In the genomic region with DNA sequence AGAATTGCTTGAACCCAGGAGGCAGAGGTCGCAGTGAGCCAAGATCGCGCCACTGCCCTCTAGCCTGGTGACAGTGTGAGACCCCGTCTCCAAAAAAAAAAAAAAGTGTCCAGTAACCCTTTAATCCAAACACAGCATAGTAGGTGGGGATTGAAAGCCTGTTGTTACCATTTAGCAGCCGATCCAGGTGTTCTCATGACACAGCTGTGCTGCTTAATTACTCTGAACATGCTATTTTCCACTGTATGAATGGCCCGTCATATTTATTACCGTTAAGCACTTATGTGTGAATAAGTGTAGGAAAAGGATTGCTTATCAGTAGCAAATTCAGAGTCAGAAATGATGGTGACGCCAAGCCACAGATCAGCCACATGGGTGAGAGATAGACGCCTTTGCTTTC, we compare ENCODE assay signal across 17 cellular contexts.
"Had no signal": no experiment of that assay in that cellular context is flagged by ENCODE, and none has a peak within 500 bp of the region (broad histone marks: within the 10 kb centered on the region; RNA-seq: fewer than 3 reads in every experiment).

No MANE protein-coding gene starts in this region.

- H3K4me3 Mint-ChIP-seq: activated CD8-positive, alpha-beta T cell treated with anti-CD3 and anti-CD28 coated beads for 36 hours had no signal

- H3K27me3 Mint-ChIP-seq: activated CD8-positive, alpha-beta T cell treated with anti-CD3 and anti-CD28 coated beads for 36 hours had no signal

- H3K27me3 ChIP-seq: brain microvascular endothelial cell, foreskin keratinocyte, pancreas, sigmoid colon had no signal

- H3K9me3 ChIP-seq: pancreas, sigmoid colon, thoracic aorta had no signal

- H3K27ac ChIP-seq: brain microvascular endothelial cell, foreskin keratinocyte, pancreas, sigmoid colon, thoracic aorta had no signal

- H3K4me1 ChIP-seq: foreskin keratinocyte, pancreas, sigmoid colon had no signal

- DNase-seq: activated CD4-positive, alpha-beta T cell treated with anti-CD3 and anti-CD28 coated beads for 4 hours; activated CD8-positive, alpha-beta T cell treated with anti-CD3 and anti-CD28 coated beads for 36 hours; activated effector memory CD4-positive, alpha-beta T cell treated with Interleukin-2 at 50 U/mL for 16 hours; activated naive CD4-positive, alpha-beta T cell treated with anti-CD3 and anti-CD28 coated beads, Interleukin-2, amount 50 U/mL, for 16 hours; activated T-cell treated with anti-CD3 and anti-CD28 coated beads, Interleukin-2, amount 50 U/mL, for 4 hours; amygdala; brain microvascular endothelial cell; effector CD8-positive, alpha-beta T cell; foreskin keratinocyte; glutamatergic neuron; hypothalamus; kidney glomerular epithelial cell; pancreas; sigmoid colon; stimulated activated CD4-positive, alpha-beta T cell treated with anti-CD3 and anti-CD28 coated beads, Interleukin-1b, Interleukin-23, amount 100 ng/mL, for 48 hours; T-helper 9 cell had no signal

- ATAC-seq: activated CD8-positive, alpha-beta T cell treated with anti-CD3 and anti-CD28 coated beads for 36 hours; activated T-cell treated with anti-CD3 and anti-CD28 coated beads, Interleukin-2, amount 50 U/mL, for 4 hours; foreskin keratinocyte; pancreas had no signal

- H3K9me3 Mint-ChIP-seq: activated CD8-positive, alpha-beta T cell treated with anti-CD3 and anti-CD28 coated beads for 36 hours; activated T-cell treated with anti-CD3 and anti-CD28 coated beads, Interleukin-2, amount 50 U/mL, for 4 hours had no signal

- H3K4me3 ChIP-seq: pancreas, sigmoid colon, thoracic aorta had no signal
